1 cellular context compared by ENCODE assay signal in the genomic region with DNA sequence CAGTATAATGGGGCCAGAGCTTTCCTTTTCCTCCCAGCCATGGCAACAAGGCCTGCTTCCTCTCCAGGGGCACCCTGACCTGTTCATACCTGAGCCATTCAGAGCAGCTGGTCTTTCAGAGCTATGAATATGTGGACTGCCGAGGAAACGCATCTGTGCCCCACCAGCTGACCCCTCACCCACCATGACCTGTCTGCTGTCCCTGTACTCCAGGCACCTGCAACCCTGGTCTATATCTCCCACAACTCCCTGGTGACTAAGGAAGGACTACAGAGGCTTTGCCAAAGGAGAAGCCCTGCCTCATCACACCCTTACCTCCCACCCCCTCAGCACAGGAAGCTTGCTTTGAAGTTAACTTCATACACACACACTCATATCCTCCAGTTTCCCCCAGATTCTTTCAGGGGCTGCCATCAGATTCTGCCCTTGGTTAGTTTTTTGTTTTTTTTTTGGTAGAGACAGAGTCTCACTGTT.
TF ChIP-seq lines count a peak whose summit lies in the region.

No MANE protein-coding gene starts in this region.

TF ChIP-seq in HepG2, 621 proteins besides CTCF, POLR2A, EP300 and RAD21:
- TF ChIP-seq ZNF788 (CRISPR knock-in tag; IDR thresholded peaks at IDR 0.05; ENCODE audit: borderline replicate concordance) (peak; percentile 11; the same call in 1 of the 2 replicates), ZNF678 (CRISPR knock-in tag; IDR thresholded peaks at IDR 0.05) (peak; percentile 13; the same call in 1 of the 2 replicates), ZNF362 (CRISPR knock-in tag; IDR thresholded peaks at IDR 0.05; ENCODE audit: borderline replicate concordance) (no peak), ZNF687 (CRISPR knock-in tag; IDR thresholded peaks at IDR 0.05) (peak; percentile 82; the same call in 1 of the 2 replicates), ZSCAN29 (CRISPR knock-in tag; conservative IDR thresholded peaks at IDR 0.05) (0 out of 2 replicates have a peak, but pooled peaks have one; percentile 7), TEAD2 (CRISPR knock-in tag; IDR thresholded peaks at IDR 0.05) (0 out of 2 replicates have a peak, but pooled peaks have one; percentile 10), ZNF451 (CRISPR knock-in tag; IDR thresholded peaks at IDR 0.05) (0 out of 2 replicates have a peak, but pooled peaks have one; percentile 30), ZNF557 (CRISPR knock-in tag; IDR thresholded peaks at IDR 0.05) (0 out of 2 replicates have a peak, but pooled peaks have one; percentile 3), ETV6 (CRISPR knock-in tag; conservative IDR thresholded peaks at IDR 0.05) (peak; percentile 61; the same call in 1 of the 2 replicates), ZNF558 (CRISPR knock-in tag; IDR thresholded peaks at IDR 0.05; ENCODE audit: borderline replicate concordance) (0 out of 2 replicates have a peak, but pooled peaks have one; percentile 45), ZNF546 (CRISPR knock-in tag; conservative IDR thresholded peaks at IDR 0.05) (peak; percentile 43; the same call in 1 of the 2 replicates), ZNF616 (CRISPR knock-in tag; IDR thresholded peaks at IDR 0.05; ENCODE audit: low read depth) (0 out of 2 replicates have a peak, but pooled peaks have one; percentile 38), EED (CRISPR knock-in tag; IDR thresholded peaks at IDR 0.05) (peak; percentile 29; the same call in 1 of the 2 replicates), ZEB1 (IDR thresholded peaks at IDR 0.05; ENCODE audit: insufficient replicate concordance, low read depth) (no peak), FOXK1 (CRISPR knock-in tag; IDR thresholded peaks at IDR 0.05; ENCODE audit: borderline replicate concordance, low read depth) (no peak), MEIS1 (CRISPR knock-in tag; IDR thresholded peaks at IDR 0.05; ENCODE audit: borderline replicate concordance) (0 out of 2 replicates have a peak, but pooled peaks have one; percentile 4), ZBTB42 (CRISPR knock-in tag; IDR thresholded peaks at IDR 0.05) (peak; percentile 35), MED13 (CRISPR knock-in tag; IDR thresholded peaks at IDR 0.05) (no peak), GLI4 (CRISPR knock-in tag; IDR thresholded peaks at IDR 0.05; ENCODE audit: borderline replicate concordance) (0 out of 2 replicates have a peak, but pooled peaks have one; percentile 10), ZNF256 (CRISPR knock-in tag; conservative IDR thresholded peaks at IDR 0.05) (0 out of 2 replicates have a peak, but pooled peaks have one; percentile 13), MZF1 (CRISPR knock-in tag; IDR thresholded peaks at IDR 0.05; ENCODE audit: borderline replicate concordance) (no peak), FLYWCH1 (CRISPR knock-in tag; IDR thresholded peaks at IDR 0.05) (peak; percentile 5; the same call in 1 of the 2 replicates), ZNF326 (CRISPR knock-in tag; IDR thresholded peaks at IDR 0.05; ENCODE audit: borderline replicate concordance) (peak; percentile 24; the same call in 1 of the 2 replicates), ZBTB2 (CRISPR knock-in tag; IDR thresholded peaks at IDR 0.05; ENCODE audit: low read depth) (no peak), ZNF331 (CRISPR knock-in tag; IDR thresholded peaks at IDR 0.05) (0 out of 2 replicates have a peak, but pooled peaks have one; percentile 24), ZC3H4 (CRISPR knock-in tag; IDR thresholded peaks at IDR 0.05; ENCODE audit: borderline replicate concordance) (peak; percentile 83; the same call in 1 of the 2 replicates), ZNF350 (CRISPR knock-in tag; IDR thresholded peaks at IDR 0.05; ENCODE audit: borderline replicate concordance, low read depth) (0 out of 2 replicates have a peak, but pooled peaks have one; percentile 0), ZNF276 (CRISPR knock-in tag; IDR thresholded peaks at IDR 0.05; ENCODE audit: low read depth) (0 out of 2 replicates have a peak, but pooled peaks have one; percentile 10)
- TF ChIP-seq, protein P1, sequence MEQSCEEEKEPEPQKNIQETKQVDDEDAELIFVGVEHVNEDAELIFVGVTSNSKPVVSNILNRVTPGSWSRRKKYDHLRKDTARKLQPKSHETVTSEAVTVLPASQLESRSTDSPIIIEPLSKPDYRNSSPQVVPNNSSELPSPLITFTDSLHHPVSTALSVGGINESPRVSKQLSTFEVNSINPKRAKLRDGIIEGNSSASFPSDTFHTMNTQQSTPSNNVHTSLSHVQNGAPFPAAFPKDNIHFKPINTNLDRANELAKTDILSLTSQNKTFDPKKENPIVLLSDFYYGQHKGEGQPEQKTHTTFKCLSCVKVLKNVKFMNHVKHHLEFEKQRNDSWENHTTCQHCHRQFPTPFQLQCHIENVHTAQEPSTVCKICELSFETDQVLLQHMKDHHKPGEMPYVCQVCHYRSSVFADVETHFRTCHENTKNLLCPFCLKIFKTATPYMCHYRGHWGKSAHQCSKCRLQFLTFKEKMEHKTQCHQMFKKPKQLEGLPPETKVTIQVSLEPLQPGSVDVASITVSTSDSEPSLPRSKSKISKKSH (CRISPR knock-in tag; IDR thresholded peaks at IDR 0.05; ENCODE audit: borderline replicate concordance) = peak; percentile 61; the same call in 1 of the 2 replicates
- TF ChIP-seq, protein P2, sequence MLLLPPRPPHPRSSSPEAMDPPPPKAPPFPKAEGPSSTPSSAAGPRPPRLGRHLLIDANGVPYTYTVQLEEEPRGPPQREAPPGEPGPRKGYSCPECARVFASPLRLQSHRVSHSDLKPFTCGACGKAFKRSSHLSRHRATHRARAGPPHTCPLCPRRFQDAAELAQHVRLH (CRISPR knock-in tag; IDR thresholded peaks at IDR 0.05; ENCODE audit: borderline replicate concordance, low read depth) = no peak
- TF ChIP-seq, protein P3, sequence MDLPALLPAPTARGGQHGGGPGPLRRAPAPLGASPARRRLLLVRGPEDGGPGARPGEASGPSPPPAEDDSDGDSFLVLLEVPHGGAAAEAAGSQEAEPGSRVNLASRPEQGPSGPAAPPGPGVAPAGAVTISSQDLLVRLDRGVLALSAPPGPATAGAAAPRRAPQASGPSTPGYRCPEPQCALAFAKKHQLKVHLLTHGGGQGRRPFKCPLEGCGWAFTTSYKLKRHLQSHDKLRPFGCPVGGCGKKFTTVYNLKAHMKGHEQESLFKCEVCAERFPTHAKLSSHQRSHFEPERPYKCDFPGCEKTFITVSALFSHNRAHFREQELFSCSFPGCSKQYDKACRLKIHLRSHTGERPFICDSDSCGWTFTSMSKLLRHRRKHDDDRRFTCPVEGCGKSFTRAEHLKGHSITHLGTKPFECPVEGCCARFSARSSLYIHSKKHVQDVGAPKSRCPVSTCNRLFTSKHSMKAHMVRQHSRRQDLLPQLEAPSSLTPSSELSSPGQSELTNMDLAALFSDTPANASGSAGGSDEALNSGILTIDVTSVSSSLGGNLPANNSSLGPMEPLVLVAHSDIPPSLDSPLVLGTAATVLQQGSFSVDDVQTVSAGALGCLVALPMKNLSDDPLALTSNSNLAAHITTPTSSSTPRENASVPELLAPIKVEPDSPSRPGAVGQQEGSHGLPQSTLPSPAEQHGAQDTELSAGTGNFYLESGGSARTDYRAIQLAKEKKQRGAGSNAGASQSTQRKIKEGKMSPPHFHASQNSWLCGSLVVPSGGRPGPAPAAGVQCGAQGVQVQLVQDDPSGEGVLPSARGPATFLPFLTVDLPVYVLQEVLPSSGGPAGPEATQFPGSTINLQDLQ (CRISPR knock-in tag; IDR thresholded peaks at IDR 0.05) = 0 out of 2 replicates have a peak, but pooled peaks have one; percentile 65
- TF ChIP-seq, protein P4, sequence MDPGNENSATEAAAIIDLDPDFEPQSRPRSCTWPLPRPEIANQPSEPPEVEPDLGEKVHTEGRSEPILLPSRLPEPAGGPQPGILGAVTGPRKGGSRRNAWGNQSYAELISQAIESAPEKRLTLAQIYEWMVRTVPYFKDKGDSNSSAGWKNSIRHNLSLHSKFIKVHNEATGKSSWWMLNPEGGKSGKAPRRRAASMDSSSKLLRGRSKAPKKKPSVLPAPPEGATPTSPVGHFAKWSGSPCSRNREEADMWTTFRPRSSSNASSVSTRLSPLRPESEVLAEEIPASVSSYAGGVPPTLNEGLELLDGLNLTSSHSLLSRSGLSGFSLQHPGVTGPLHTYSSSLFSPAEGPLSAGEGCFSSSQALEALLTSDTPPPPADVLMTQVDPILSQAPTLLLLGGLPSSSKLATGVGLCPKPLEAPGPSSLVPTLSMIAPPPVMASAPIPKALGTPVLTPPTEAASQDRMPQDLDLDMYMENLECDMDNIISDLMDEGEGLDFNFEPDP (CRISPR knock-in tag; conservative IDR thresholded peaks at IDR 0.05) = 0 out of 2 replicates have a peak, but pooled peaks have one; percentile 8
